In the genomic region with DNA sequence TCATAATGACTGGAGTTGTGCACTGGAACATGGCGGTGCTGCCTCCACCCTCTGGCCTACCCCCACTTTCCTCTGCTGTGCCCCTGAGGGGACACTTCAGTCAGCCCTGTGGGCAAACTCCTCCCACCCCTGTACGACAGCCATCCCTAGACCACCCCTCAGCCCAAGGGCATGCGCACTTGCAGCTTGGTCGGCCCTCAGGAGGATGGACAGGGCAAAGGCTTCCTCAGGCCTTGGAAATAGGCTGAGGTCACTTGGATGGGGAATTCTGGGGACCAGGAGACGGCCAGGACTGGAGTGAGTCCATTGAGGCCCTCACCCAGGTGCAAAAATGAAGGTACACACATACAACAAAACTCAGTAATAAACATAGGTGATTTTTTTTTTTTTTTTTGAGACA, we compare ENCODE assay signal across 25 cellular contexts. TPM values are rescaled to one million over a fixed set of nuclear protein-coding genes. Genes with fewer than 3 reads are reported as not detected.
"Had no signal": no experiment of that assay in that cellular context is flagged by ENCODE, and none has a peak within 500 bp of the region (broad histone marks: within the 10 kb centered on the region; RNA-seq: fewer than 3 reads in every experiment).

No MANE protein-coding gene starts in this region.

- H3K4me3 Mint-ChIP-seq: effector memory CD8-positive, alpha-beta T cell; memory B cell; mesothelial cell of epicardium; naive B cell; stimulated activated effector memory CD8-positive, alpha-beta T cell treated with anti-CD3 and anti-CD28 coated beads, Interleukin-12 subunit alpha, Interleukin-12 subunit beta, amount 100 ng/mL, for 72 hours had no signal

- H3K4me1 ChIP-seq: prostate gland, right atrium auricular region, thyroid gland had no signal

- DNase-seq: cortex of kidney; effector memory CD8-positive, alpha-beta T cell; left ventricle myocardium superior; mucosa of descending colon; naive B cell; stimulated activated CD4-positive, alpha-beta T cell treated with anti-CD3 and anti-CD28 coated beads, Interleukin-12 subunit alpha, Interleukin-12 subunit beta, amount 100 ng/mL, for 4 hours; stimulated activated CD4-positive, alpha-beta T cell treated with anti-CD3 and anti-CD28 coated beads, Interleukin-2, amount 100 ng/mL, for 24 hours; stimulated activated CD4-positive, alpha-beta T cell treated with anti-CD3 and anti-CD28 coated beads, Interleukin-4, amount 100 ng/mL, for 24 hours; stimulated activated naive CD4-positive, alpha-beta T cell treated with Interleukin-2 at 50 U/mL for 16 hours; stomach; thyroid gland had no signal

- H3K27me3 ChIP-seq: right atrium auricular region, thyroid gland had no signal

- H3K9me3 Mint-ChIP-seq: effector memory CD8-positive, alpha-beta T cell; memory B cell; mesothelial cell of epicardium; naive B cell; stimulated activated effector memory CD8-positive, alpha-beta T cell treated with anti-CD3 and anti-CD28 coated beads, Interleukin-12 subunit alpha, Interleukin-12 subunit beta, amount 100 ng/mL, for 72 hours; type B pancreatic cell had no signal

- H3K4me3 ChIP-seq: lung, mucosa of descending colon, prostate gland, right atrium auricular region, smooth muscle cell, stomach, thyroid gland had no signal

- H3K27ac ChIP-seq: prostate gland, right atrium auricular region, stomach, thyroid gland had no signal

- ATAC-seq: effector memory CD8-positive, alpha-beta T cell; left ventricle myocardium superior; mucosa of descending colon; stimulated activated effector memory CD8-positive, alpha-beta T cell treated with anti-CD3 and anti-CD28 coated beads, Interleukin-12 subunit alpha, Interleukin-12 subunit beta, amount 100 ng/mL, for 72 hours had no signal

- H3K36me3 Mint-ChIP-seq: mesothelial cell of epicardium; naive B cell; stimulated activated effector memory CD8-positive, alpha-beta T cell treated with anti-CD3 and anti-CD28 coated beads, Interleukin-12 subunit alpha, Interleukin-12 subunit beta, amount 100 ng/mL, for 72 hours; type B pancreatic cell had no signal

- H3K4me1 Mint-ChIP-seq: naive B cell; stimulated activated effector memory CD8-positive, alpha-beta T cell treated with anti-CD3 and anti-CD28 coated beads, Interleukin-12 subunit alpha, Interleukin-12 subunit beta, amount 100 ng/mL, for 72 hours had no signal

- FAIRE-seq: frontal cortex, keratinocyte had no signal

- H3K27ac Mint-ChIP-seq: effector memory CD8-positive, alpha-beta T cell; memory B cell; naive B cell; stimulated activated effector memory CD8-positive, alpha-beta T cell treated with anti-CD3 and anti-CD28 coated beads, Interleukin-12 subunit alpha, Interleukin-12 subunit beta, amount 100 ng/mL, for 72 hours; type B pancreatic cell had no signal

- H3K36me3 ChIP-seq: prostate gland, right atrium auricular region, stomach, thyroid gland had no signal

- H3K9me3 ChIP-seq: mucosa of descending colon, prostate gland, right atrium auricular region, stomach, thyroid gland had no signal

RNA-seq across cellular contexts. Expression of gene MEIOC, which starts 57.9 kb away (rescaled TPM):
- total RNA-seq: dermis microvascular lymphatic vessel endothelial cell, left ventricle myocardium superior, lung, sciatic nerve, smooth muscle cell, stomach, urinary bladder had no signal
- polyA plus RNA-seq: neural cell, smooth muscle cell had no signal
